Comparison of ENCODE assay signal across 8 cellular contexts in the genomic region with DNA sequence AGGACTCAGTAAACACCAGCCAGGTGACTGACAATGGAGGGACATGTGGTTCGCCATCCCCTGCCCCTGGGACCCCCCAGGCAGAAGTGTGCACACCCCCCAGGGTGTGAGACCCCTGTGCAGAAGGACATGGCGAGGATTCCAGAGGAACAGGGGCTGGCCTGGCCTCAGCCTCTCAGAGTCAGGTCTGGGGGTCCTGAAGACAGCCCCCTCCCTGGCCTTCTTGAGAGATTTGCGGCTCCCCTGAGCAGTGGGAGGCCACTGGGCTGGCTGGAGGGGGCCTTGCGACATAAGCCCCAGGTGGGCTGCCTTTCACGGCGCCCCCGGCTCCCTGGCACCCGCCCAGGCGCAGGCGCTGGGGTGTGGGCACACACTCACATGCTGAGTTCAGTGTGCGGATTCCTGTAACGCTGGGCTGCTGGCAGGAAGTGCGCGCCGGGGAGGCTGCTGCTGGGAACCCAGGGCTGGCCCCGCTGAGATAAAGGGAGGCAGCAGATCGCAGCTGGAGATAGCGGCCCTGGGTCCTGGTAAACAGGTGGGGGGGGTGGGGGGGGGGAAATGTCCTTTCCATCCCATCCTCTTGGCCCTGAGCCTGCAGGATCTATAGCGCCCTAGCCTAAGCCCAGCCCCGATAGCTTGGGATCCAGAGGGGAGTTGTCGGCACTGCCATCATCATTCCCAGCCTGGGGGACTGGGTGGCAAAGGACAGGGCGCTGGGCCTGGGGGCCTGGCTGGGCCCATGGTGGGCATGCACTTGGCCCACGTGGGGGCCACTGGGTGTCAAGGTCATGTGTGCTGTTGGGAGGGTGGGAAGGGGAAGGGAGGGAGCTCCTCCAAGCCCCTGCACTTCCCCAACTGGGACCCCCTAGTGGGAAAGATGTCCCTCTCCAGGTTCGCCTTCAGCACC.
DNase-seq lines count a peak whose midpoint lies in the region; ATAC-seq and TF ChIP-seq lines count a peak whose summit lies in the region.

No MANE protein-coding gene starts in this region.

- DNase-seq in activated CD4-positive, CD25-positive, alpha-beta regulatory T cell treated with anti-CD3 and anti-CD28 coated beads, Interleukin-2, amount 50 U/mL, for 72 hours = peak; percentile 69
- peak; percentile 30 for DNase-seq in effector CD8-positive, alpha-beta T cell (lab: John Stamatoyannopoulos, UW)
- no peak for DNase-seq in caudate nucleus (lab: John Stamatoyannopoulos, UW)
- no peak for DNase-seq in D341Med (ENCODE audit: low spot score)
- DNase-seq in middle frontal gyrus (ENCODE audit: extremely low spot score, low spot score) = no peak

- ATAC-seq in GM18867 (IDR thresholded peaks at IDR 0.05; ENCODE audit: unreplicated experiment) = no peak

- H3K36me3 ChIP-seq in KMS-11 (ENCODE audit: insufficient read depth) = no peaks in the 10 kb centered on the region
- H3K36me3 ChIP-seq in rectal smooth muscle tissue (ENCODE audit: control insufficient read depth, insufficient read depth, low read length) = no peaks in the 10 kb centered on the region

- H3K4me1 ChIP-seq in KMS-11 (ENCODE audit: low read depth, poor library complexity, severe bottlenecking) = peaks cover 82% of the 10 kb centered on the region
- H3K4me1 ChIP-seq in rectal smooth muscle tissue (ENCODE audit: control insufficient read depth, insufficient read depth, low read length) = peaks cover 2% of the 10 kb centered on the region

- no peaks in the 10 kb centered on the region for H4K20me1 ChIP-seq in KMS-11 (ENCODE audit: insufficient read depth)

- peak overlapping the region; percentile 84 for H3K9ac ChIP-seq in KMS-11
- H3K9ac ChIP-seq in rectal smooth muscle tissue (ENCODE audit: low read length) = peak overlapping the region; percentile 30

- peak overlapping the region; percentile 48; the same call in 1 of the 2 replicates for H2AFZ ChIP-seq in KMS-11 (ENCODE audit: low read depth)

- 0 out of 2 replicates have a peak, but pooled peaks cover 6% of the 10 kb centered on the region for H3K79me2 ChIP-seq in KMS-11 (ENCODE audit: insufficient read depth, low read depth)

- H3K4me2 ChIP-seq in KMS-11 = peak overlapping the region; percentile 87

- peak overlapping the region; percentile 95 for H3K27ac ChIP-seq in KMS-11
- H3K27ac ChIP-seq in rectal smooth muscle tissue (ENCODE audit: low read depth, low read length) = peak overlapping the region; percentile 32
- H3K27ac ChIP-seq in caudate nucleus (ENCODE audit: low read depth, low read length) = no peak overlapping the region

- H3K27me3 ChIP-seq in KMS-11 (ENCODE audit: insufficient read depth, low read depth) = no peaks in the 10 kb centered on the region
- no peaks in the 10 kb centered on the region for H3K27me3 ChIP-seq in rectal smooth muscle tissue (ENCODE audit: control insufficient read depth, insufficient read depth, low read length)

- TF ChIP-seq CTCF in KMS-11 (conservative IDR thresholded peaks at IDR 0.05; ENCODE audit: low read depth, low read length) = no peak; the same call in 1 of the 2 replicates

- H3K4me3 ChIP-seq in KMS-11 (IDR thresholded peaks at IDR 0.05; ENCODE audit: insufficient read depth, low read depth, low read length) (peak overlapping the region; percentile 68), rectal smooth muscle tissue (ENCODE audit: low read length) (peak overlapping the region; percentile 4)

Comparison
In these comparisons a context has a peak if more than half of its experiments do, and no peak if none do; other contexts are left out.
1. DNase-seq: peak in activated CD4-positive, CD25-positive, alpha-beta regulatory T cell treated with anti-CD3 and anti-CD28 coated beads, Interleukin-2, amount 50 U/mL, for 72 hours (single experiment) and effector CD8-positive, alpha-beta T cell (single experiment); none in caudate nucleus (0 of 61), D341Med (single experiment) and middle frontal gyrus (single experiment).